ENCODE assay signal across 19 cellular contexts in the genomic region with DNA sequence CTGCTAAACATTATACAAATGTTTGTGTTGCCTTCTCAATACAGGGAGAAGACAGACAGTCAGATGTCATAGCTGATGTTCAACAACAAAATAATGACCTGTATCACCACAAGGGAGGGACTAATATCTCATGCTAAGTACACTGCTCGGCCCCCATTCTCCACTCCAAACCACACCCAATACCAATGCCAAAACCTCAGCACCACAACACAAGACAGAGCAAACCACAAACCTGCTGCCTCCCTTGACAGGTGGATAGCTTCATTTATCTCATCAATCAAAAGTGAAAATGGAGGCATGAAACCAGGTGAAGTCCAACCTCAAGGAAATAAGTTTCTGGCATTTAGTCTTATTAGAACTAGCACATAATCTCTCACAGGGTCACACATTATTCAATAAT.
A peak's percentile ranks its signal among the peaks of the same experiment; 100 is the strongest.
DNase-seq lines count a peak whose midpoint lies in the region; ATAC-seq, FAIRE-seq and TF ChIP-seq lines count a peak whose summit lies in the region.
"Had no signal": no experiment of that assay in that cellular context is flagged by ENCODE, and none has a peak within 500 bp of the region (broad histone marks: within the 10 kb centered on the region; RNA-seq: fewer than 3 reads in every experiment).

No MANE protein-coding gene starts in this region.

- no peak overlapping the region for H3K4me2 ChIP-seq in neural progenitor cell

- peaks cover 46% of the 10 kb centered on the region for H4K20me1 ChIP-seq in neural progenitor cell (ENCODE audit: low read depth)

- H3K4me3 ChIP-seq in SJCRH30 (no peak overlapping the region), neural progenitor cell (no peak overlapping the region)
- H3K4me3 ChIP-seq: coronary artery, upper lobe of right lung had no signal

- peaks cover 2% of the 10 kb centered on the region for H3K27me3 Mint-ChIP-seq in neural progenitor cell (ENCODE audit: insufficient read depth, low read depth)
- H3K27me3 Mint-ChIP-seq: brain had no signal

- H3K4me1 ChIP-seq in SJCRH30, result peaks cover 4% of the 10 kb centered on the region; the same call in 1 of the 2 replicates
- peaks cover 19% of the 10 kb centered on the region for H3K4me1 ChIP-seq in neural progenitor cell

- H3K36me3 ChIP-seq in SJCRH30 (no peaks in the 10 kb centered on the region), neural progenitor cell (no peaks in the 10 kb centered on the region)
- H3K36me3 ChIP-seq: upper lobe of right lung had no signal

- H3K27ac Mint-ChIP-seq in neural progenitor cell, result peak overlapping the region; percentile 14
- H3K27ac Mint-ChIP-seq: activated naive CD8-positive, alpha-beta T cell treated with anti-CD3 and anti-CD28 coated beads, Interleukin-2, amount 10 ng/mL, durations not matched to agents 7 days and 5 days had no signal

- H3K27ac ChIP-seq in SJCRH30 (no peak overlapping the region), neural progenitor cell (no peak overlapping the region)
- H3K27ac ChIP-seq: HL-60 had no signal

- TF ChIP-seq POLR2A in GM12891 (IDR thresholded peaks at IDR 0.05; ENCODE audit: low read depth, low read length), result no peak

- FAIRE-seq in GM12891 (lab: Jason Lieb, UNC), result peak; percentile 74

- H3K79me2 ChIP-seq in neural progenitor cell (ENCODE audit: low read depth), result peaks cover 100% of the 10 kb centered on the region

- H3F3A ChIP-seq in neural progenitor cell (ENCODE audit: low read depth), result peaks cover 10% of the 10 kb centered on the region

- H3K27me3 ChIP-seq in SJCRH30 (no peaks in the 10 kb centered on the region), neural progenitor cell (no peaks in the 10 kb centered on the region)
- H3K27me3 ChIP-seq: upper lobe of right lung had no signal

- no peaks in the 10 kb centered on the region for H3K36me3 Mint-ChIP-seq in neural progenitor cell
- H3K36me3 Mint-ChIP-seq: activated naive CD8-positive, alpha-beta T cell treated with anti-CD3 and anti-CD28 coated beads, Interleukin-2, amount 10 ng/mL, durations not matched to agents 7 days and 5 days; brain had no signal

- DNase-seq in GM12891 (ENCODE audit: insufficient read length, low spot score) (no peak), SJCRH30 (peak; percentile 15 to 44), neural progenitor cell (ENCODE audit: low spot score) (no peak), Kasumi-1 (lab: John Stamatoyannopoulos, UW) (no peak)
- DNase-seq: activated naive CD8-positive, alpha-beta T cell treated with anti-CD3 and anti-CD28 coated beads, Interleukin-2, amount 10 ng/mL, durations not matched to agents 7 days and 5 days; foreskin fibroblast; left cardiac atrium; NCI-H1092 treated with DMSO at 0.1 percent for 48 hours; NCI-H526; nucleus accumbens; stimulated activated naive CD4-positive, alpha-beta T cell treated with Interleukin-2 at 50 U/mL for 16 hours; upper lobe of right lung had no signal

- H3K9ac ChIP-seq in neural progenitor cell, result no peak overlapping the region

- H3K9me3 ChIP-seq in SJCRH30 (replicated peaks) (no peaks in the 10 kb centered on the region), neural progenitor cell (ENCODE audit: low read depth) (no peaks in the 10 kb centered on the region)
- H3K9me3 ChIP-seq: upper lobe of right lung had no signal

- H3K9me3 Mint-ChIP-seq in neural progenitor cell, result no peaks in the 10 kb centered on the region
- H3K9me3 Mint-ChIP-seq: activated naive CD8-positive, alpha-beta T cell treated with anti-CD3 and anti-CD28 coated beads, Interleukin-2, amount 10 ng/mL, durations not matched to agents 7 days and 5 days; brain had no signal

- no peak for TF ChIP-seq CTCF in neural progenitor cell (IDR thresholded peaks at IDR 0.05)

- no peak overlapping the region for H2AFZ ChIP-seq in neural progenitor cell (replicated peaks)

- ATAC-seq in HG02678 (IDR thresholded peaks at IDR 0.05; ENCODE audit: unreplicated experiment) (peak; percentile 64), GM18868 (IDR thresholded peaks at IDR 0.05; ENCODE audit: unreplicated experiment) (no peak), GM21619 (IDR thresholded peaks at IDR 0.05; ENCODE audit: unreplicated experiment) (no peak)
- ATAC-seq: activated CD4-positive, CD25-positive, alpha-beta regulatory T cell treated with anti-CD3 and anti-CD28 coated beads, Interleukin-2, amount 50 U/mL, for 24 hours; left cardiac atrium; upper lobe of right lung had no signal

- no peak overlapping the region for H3K4me3 Mint-ChIP-seq in neural progenitor cell
- H3K4me3 Mint-ChIP-seq: activated naive CD8-positive, alpha-beta T cell treated with anti-CD3 and anti-CD28 coated beads, Interleukin-2, amount 10 ng/mL, durations not matched to agents 7 days and 5 days; brain had no signal

- H3K4me1 Mint-ChIP-seq in neural progenitor cell, result peaks cover 50% of the 10 kb centered on the region

TF ChIP-seq in GM12891, 5 proteins besides CTCF, POLR2A, EP300 and RAD21:
- TF ChIP-seq POLR2AphosphoS5 (IDR thresholded peaks at IDR 0.05; ENCODE audit: low read depth, low read length) (no peak), PAX5 (IDR thresholded peaks at IDR 0.05; ENCODE audit: insufficient read depth, low read length, severe bottlenecking) (no peak), POU2F2 (IDR thresholded peaks at IDR 0.05; ENCODE audit: low read depth, low read length) (no peak), SPI1 (IDR thresholded peaks at IDR 0.05; ENCODE audit: low read depth, low read length) (no peak), TAF1 (IDR thresholded peaks at IDR 0.05; ENCODE audit: low read depth, low read length) (no peak)

Comparison
In these comparisons a context has a peak if more than half of its experiments do, and no peak if none do; other contexts are left out.
1. DNase-seq: peak in SJCRH30 (2 of 2); none in GM12891 (single experiment), neural progenitor cell (single experiment) and Kasumi-1 (0 of 2).